In the genomic region with DNA sequence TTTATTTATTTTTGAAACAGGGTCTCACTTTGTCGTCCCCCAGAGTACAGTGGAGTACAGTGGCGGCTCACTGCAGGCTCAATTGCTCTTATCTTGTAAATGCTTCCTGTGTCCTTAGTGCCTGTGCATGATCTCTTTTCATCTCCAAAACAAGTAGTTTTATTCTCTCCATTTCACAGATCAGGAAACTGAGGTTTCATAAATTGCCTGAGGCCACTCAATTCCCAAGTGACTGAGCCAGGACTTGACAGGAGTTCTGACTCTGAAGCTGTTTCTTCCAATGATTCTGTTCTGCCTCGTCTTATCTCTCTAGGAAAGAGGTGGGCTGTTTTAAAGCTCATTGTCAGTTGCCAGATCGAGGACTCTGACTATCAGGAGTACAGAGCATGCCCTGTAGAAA, we compare ENCODE assay signal across 30 cellular contexts. TPM values are rescaled to one million over a fixed set of nuclear protein-coding genes. Genes with fewer than 3 reads are reported as not detected.
DNase-seq lines count a peak whose midpoint lies in the region; ATAC-seq, FAIRE-seq and TF ChIP-seq lines count a peak whose summit lies in the region.
"Had no signal": no experiment of that assay in that cellular context is flagged by ENCODE, and none has a peak within 500 bp of the region (broad histone marks: within the 10 kb centered on the region; RNA-seq: fewer than 3 reads in every experiment).

No MANE protein-coding gene starts in this region.

- no peak for TF ChIP-seq EP300 in K562 (IDR thresholded peaks at IDR 0.05; ENCODE audit: low read length)

- no TSS peak for BruUV-seq in K562 (replicated peaks; lab: Mats Ljungman, UMichigan)

- peaks cover 2% of the 10 kb centered on the region; the same call in 1 of the 3 replicates for H3K79me2 ChIP-seq in K562 (ENCODE audit: control insufficient read depth, insufficient read depth, low read length)

- no peak for TF ChIP-seq CTCF in K562 (IDR thresholded peaks at IDR 0.05 in 2 of 3, conservative IDR thresholded peaks at IDR 0.05 in 1 of 3; ENCODE audit: insufficient read depth in 2 of 3, low read depth in 1 of 3, low read length in 3 of 3)

- no peak overlapping the region for H2AFZ ChIP-seq in K562 (ENCODE audit: low read depth, low read length)

- H3K4me1 Mint-ChIP-seq in activated naive CD4-positive, alpha-beta T cell treated with anti-CD3 and anti-CD28 coated beads, Interleukin-2, amount 10 ng/mL, durations not matched to agents 7 days and 5 days: peaks cover 82% of the 10 kb centered on the region
- peaks cover 19 to 34% (median 27%) of the 10 kb centered on the region in 3 donors for H3K4me1 Mint-ChIP-seq in IgD-negative memory B cell
- peaks cover 82% of the 10 kb centered on the region for H3K4me1 Mint-ChIP-seq in stimulated activated effector memory CD8-positive, alpha-beta T cell treated with anti-CD3 and anti-CD28 coated beads, Interleukin-12 subunit alpha, Interleukin-12 subunit beta, amount 100 ng/mL, for 72 hours

- H3K27me3 ChIP-seq in K562 (ENCODE audit: control insufficient read depth in 2 of 2, insufficient read depth in 2 of 2, low read length in 2 of 2): no peaks in the 10 kb centered on the region
- H3K27me3 ChIP-seq: gastroesophageal sphincter, Peyer's patch had no signal

- no peak for TF ChIP-seq RAD21 in K562 (CRISPR knock-in tag; conservative IDR thresholded peaks at IDR 0.05 in 1 of 2, IDR thresholded peaks at IDR 0.05 in 1 of 2)

- no peaks in the 10 kb centered on the region for H4K20me1 ChIP-seq in K562 (replicated peaks; ENCODE audit: control insufficient read depth, insufficient read depth, low read length)

- no peak overlapping the region for H3K4me3 ChIP-seq in K562
- H3K4me3 ChIP-seq: gastroesophageal sphincter, HAP-1, lower lobe of right lung, Peyer's patch had no signal

- peaks cover 18% of the 10 kb centered on the region for H3K36me3 Mint-ChIP-seq in activated naive CD4-positive, alpha-beta T cell treated with anti-CD3 and anti-CD28 coated beads, Interleukin-2, amount 10 ng/mL, durations not matched to agents 7 days and 5 days
- no peaks in the 10 kb centered on the region for H3K36me3 Mint-ChIP-seq in IgD-negative memory B cell
- H3K36me3 Mint-ChIP-seq in stimulated activated effector memory CD8-positive, alpha-beta T cell treated with anti-CD3 and anti-CD28 coated beads, Interleukin-12 subunit alpha, Interleukin-12 subunit beta, amount 100 ng/mL, for 72 hours: peaks cover 51% of the 10 kb centered on the region
- H3K36me3 Mint-ChIP-seq: type B pancreatic cell had no signal

- ATAC-seq in K562 (no peak), HG03025 (IDR thresholded peaks at IDR 0.05; ENCODE audit: low FRiP score, unreplicated experiment) (no peak)
- no peak for ATAC-seq in stimulated activated effector memory CD8-positive, alpha-beta T cell treated with anti-CD3 and anti-CD28 coated beads, Interleukin-12 subunit alpha, Interleukin-12 subunit beta, amount 100 ng/mL, for 72 hours
- ATAC-seq: gastroesophageal sphincter, lower lobe of right lung had no signal

- no peaks in the 10 kb centered on the region for H3K9me3 Mint-ChIP-seq in activated naive CD4-positive, alpha-beta T cell treated with anti-CD3 and anti-CD28 coated beads, Interleukin-2, amount 10 ng/mL, durations not matched to agents 7 days and 5 days
- no peaks in the 10 kb centered on the region for H3K9me3 Mint-ChIP-seq in IgD-negative memory B cell
- H3K9me3 Mint-ChIP-seq in stimulated activated effector memory CD8-positive, alpha-beta T cell treated with anti-CD3 and anti-CD28 coated beads, Interleukin-12 subunit alpha, Interleukin-12 subunit beta, amount 100 ng/mL, for 72 hours: no peaks in the 10 kb centered on the region
- H3K9me3 Mint-ChIP-seq: nephron, type B pancreatic cell had no signal

- CTCF ChIA-PET in activated naive CD4-positive, alpha-beta T cell treated with anti-CD3 and anti-CD28 coated beads, Interleukin-2, amount 10 ng/mL, durations not matched to agents 7 days and 5 days (lab: Charles Lee): interaction anchor here (0.7 to 1.5 kb wide), 6 partner anchors 9 to 78 kb away, joined by 3 to 5 read pairs (median 4); partner anchors contain the start of gene GPR68
- CTCF ChIA-PET in K562 (lab: Yijun Ruan, JAX; ENCODE audit: low intra/inter-chr PET ratio): no interaction called here

- H3K9ac ChIP-seq in K562 (ENCODE audit: insufficient read depth in 1 of 2, low read depth in 2 of 2, low read length in 2 of 2): peak overlapping the region in 1 of 2 experiments; percentile 17; a peak in 1 of 4 replicates

- peak; percentile 61 for FAIRE-seq in K562 (lab: Jason Lieb, UNC)
- FAIRE-seq: bronchial epithelial cell, TTC549 had no signal

- H3K4me2 ChIP-seq in K562 (ENCODE audit: insufficient read depth, low read length): peak overlapping the region; percentile 13; the same call in 1 of the 2 replicates

- POLR2A ChIA-PET in K562 (lab: Yijun Ruan, JAX): interaction anchor here (0.6 to 1.7 kb wide), 2 partner anchors 9 to 28 kb away, joined by 4 to 7 read pairs; no protein-coding TSS in a partner anchor

- no peaks in the 10 kb centered on the region for H3K27me3 Mint-ChIP-seq in activated naive CD4-positive, alpha-beta T cell treated with anti-CD3 and anti-CD28 coated beads, Interleukin-2, amount 10 ng/mL, durations not matched to agents 7 days and 5 days
- H3K27me3 Mint-ChIP-seq in IgD-negative memory B cell: no peaks in the 10 kb centered on the region

- H3K27ac Mint-ChIP-seq in activated naive CD4-positive, alpha-beta T cell treated with anti-CD3 and anti-CD28 coated beads, Interleukin-2, amount 10 ng/mL, durations not matched to agents 7 days and 5 days: peak overlapping the region; percentile 68
- peak overlapping the region in 2 of 3 donors; percentile 19 to 76 for H3K27ac Mint-ChIP-seq in IgD-negative memory B cell
- H3K27ac Mint-ChIP-seq in stimulated activated effector memory CD8-positive, alpha-beta T cell treated with anti-CD3 and anti-CD28 coated beads, Interleukin-12 subunit alpha, Interleukin-12 subunit beta, amount 100 ng/mL, for 72 hours: peak overlapping the region; percentile 58
- H3K27ac Mint-ChIP-seq: nephron, type B pancreatic cell had no signal

- H3K4me1 ChIP-seq in K562 (replicated peaks in 1 of 2; ENCODE audit: control insufficient read depth in 2 of 2, insufficient read depth in 2 of 2, low read length in 2 of 2): peaks cover 30 to 36% of the 10 kb centered on the region in 2 experiments

- no peaks in the 10 kb centered on the region; the same call in 2 of the 3 replicates for H3K36me3 ChIP-seq in K562 (ENCODE audit: control insufficient read depth, insufficient read depth, low read length)
- H3K36me3 ChIP-seq: gastroesophageal sphincter, HAP-1, lower lobe of right lung, Peyer's patch had no signal

- no peak overlapping the region for H3K27ac ChIP-seq in K562 (ENCODE audit: extremely low read depth, low read depth, low read length)
- H3K27ac ChIP-seq: lower lobe of right lung, Peyer's patch had no signal

- in situ Hi-C loops in K562 (cut with MboI): no loop called here

- no peak for DNase-seq in activated naive CD4-positive, alpha-beta T cell treated with anti-CD3 and anti-CD28 coated beads, Interleukin-2, amount 10 ng/mL, durations not matched to agents 7 days and 5 days
- DNase-seq in activated naive CD4-positive, alpha-beta T cell treated with Interleukin-2 at 50 U/mL for 16 hours: no peak
- DNase-seq in K562 (ENCODE audit: extremely low read depth in 1 of 4, low spot score in 3 of 4): peak in 1 of 4 experiments; percentile 25
- no peak for DNase-seq in stimulated activated effector memory CD8-positive, alpha-beta T cell treated with anti-CD3 and anti-CD28 coated beads, Interleukin-12 subunit alpha, Interleukin-12 subunit beta, amount 100 ng/mL, for 72 hours (ENCODE audit: low spot score in 2 of 2)
- no peak for DNase-seq in HK-2 (ENCODE audit: unreplicated experiment)
- DNase-seq in DMS53 (lab: John Stamatoyannopoulos, UW): no peak
- DNase-seq: activated CD4-positive, alpha-beta T cell treated with anti-CD3 and anti-CD28 coated beads, Interleukin-2, amount 50 U/mL, for 48 hours; activated T-cell treated with anti-CD3 and anti-CD28 coated beads for 4 hours; Caco-2; DMS79; GDM1; lower lobe of right lung; MV-4-11; NCI-H1436; NCI-H2081 treated with DMSO at 0.1 percent for 48 hours; NCI-H345; NCI-H748 treated with DMSO at 0.1 percent for 48 hours; Peyer's patch; SIG-M5; stimulated activated CD4-positive, alpha-beta T cell treated with anti-CD3 and anti-CD28 coated beads, Interleukin-4, amount 100 ng/mL, for 24 hours; substantia nigra; SW 1271 had no signal

- H3K4me3 Mint-ChIP-seq in activated naive CD4-positive, alpha-beta T cell treated with anti-CD3 and anti-CD28 coated beads, Interleukin-2, amount 10 ng/mL, durations not matched to agents 7 days and 5 days: no peak overlapping the region
- peak overlapping the region in 1 of 4 donors; percentile 97 for H3K4me3 Mint-ChIP-seq in IgD-negative memory B cell
- no peak overlapping the region for H3K4me3 Mint-ChIP-seq in stimulated activated effector memory CD8-positive, alpha-beta T cell treated with anti-CD3 and anti-CD28 coated beads, Interleukin-12 subunit alpha, Interleukin-12 subunit beta, amount 100 ng/mL, for 72 hours
- H3K4me3 Mint-ChIP-seq: type B pancreatic cell had no signal

- intact Hi-C loops in K562 (cut with micrococcal nuclease): loop anchor here (2.0 kb wide), 1 partner anchor 79 kb away; no protein-coding TSS in a partner anchor

- H3K9me3 ChIP-seq in K562 (replicated peaks; ENCODE audit: control insufficient read depth, insufficient read depth, low read depth, low read length): no peaks in the 10 kb centered on the region
- H3K9me3 ChIP-seq: Caco-2, gastroesophageal sphincter, HAP-1, lower lobe of right lung, Peyer's patch had no signal

- TF ChIP-seq POLR2A in K562 (conservative IDR thresholded peaks at IDR 0.05): no peak

- H3K9me1 ChIP-seq in K562 (ENCODE audit: control insufficient read depth, insufficient read depth, low read length): no peaks in the 10 kb centered on the region

- WGBS in K562 (ENCODE audit: insufficient coverage, low coverage, missing lambda C conversion rate): 7% methylated on average over 4 of the region's 4 CpGs

RNA-seq across cellular contexts. Expression of gene GPR68, which starts 11.3 kb away (rescaled TPM):
- polyA plus RNA-seq in IgD-negative memory B cell: 1.6 TPM
- 5.9 and 14.8 TPM in 2 replicates for total RNA-seq in K562 (2011; cell fraction: chromatin; rRNA removed; ENCODE audit: low replicate concordance)
- 11.4 and 16.2 TPM in 2 replicates for total RNA-seq in K562 (2011; cell fraction: nucleolus; rRNA removed)
- 8.6 and 12.0 TPM in 2 replicates for total RNA-seq in K562 (2011; cell fraction: nucleoplasm; rRNA removed)
- total RNA-seq in K562 (2014; rRNA removed): 7.4 and 7.9 TPM in 2 replicates
- 2.2 and 2.8 TPM in 2 replicates for total RNA-seq in K562 (2014; rRNA removed; fragmentation: Illumina TruSeq; extraction: Trizol)
- 2.4 and 2.7 TPM in 2 replicates for total RNA-seq in K562 (2015; rRNA removed; fragmentation: Illumina TruSeq; extraction: Trizol)
- 7.1 and 9.4 TPM in 2 replicates for total RNA-seq in K562 (2021)
- polyA plus RNA-seq in K562 (2011; rRNA removed): 5.2 and 9.0 TPM in 2 replicates
- 16.0 and 35.2 TPM in 2 replicates for polyA plus RNA-seq in K562 (2011; cell fraction: cytosol; rRNA removed)
- 6.6 and 8.3 TPM in 2 replicates for polyA plus RNA-seq in K562 (2011; cell fraction: nucleus; rRNA removed)
- polyA plus RNA-seq in K562 (2012): 5.9 and 17.3 TPM in 2 replicates
- 3.7 and 6.6 TPM in 2 replicates for polyA plus RNA-seq in K562 (2014; fragmentation: Illumina TruSeq; extraction: Trizol)
- under 1 TPM; 0.41 to 0.53 TPM for polyA plus RNA-seq in K562 (2014; fragmentation: Nextera tagmentation; extraction: Ambion mirVana)
- 5.0 and 5.8 TPM in 2 replicates for polyA plus RNA-seq in K562 (2014; rRNA removed)
- polyA minus RNA-seq in K562 (2011; rRNA and poly(A)+ RNA removed): 5.1 and 6.3 TPM in 2 replicates
- polyA minus RNA-seq in K562 (2011; cell fraction: cytosol; rRNA and poly(A)+ RNA removed): 8.9 and 9.6 TPM in 2 replicates
- polyA minus RNA-seq in K562 (2011; cell fraction: nucleus; rRNA and poly(A)+ RNA removed): 2.2 and 3.7 TPM in 2 replicates
